ENCODE assay signal across 22 cellular contexts in the genomic region with DNA sequence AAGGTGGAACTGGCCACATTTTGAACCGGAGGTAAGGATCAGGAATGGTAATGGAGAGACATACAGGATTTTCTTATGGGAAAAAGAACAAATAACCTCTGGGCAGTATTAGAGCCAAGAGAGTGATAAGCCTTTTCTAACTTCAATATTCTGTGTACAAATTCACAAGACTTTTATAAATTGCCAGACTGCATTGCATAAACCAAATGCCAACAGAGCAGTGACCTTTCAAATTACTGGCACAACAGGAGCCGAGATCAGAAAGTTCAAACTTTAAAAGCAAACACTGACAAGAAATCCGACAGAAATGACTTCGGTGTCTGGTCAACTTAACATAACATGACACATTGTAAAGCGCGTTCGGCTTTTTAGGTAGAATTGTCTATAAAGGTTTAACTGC.
A peak's percentile ranks its signal among the peaks of the same experiment; 100 is the strongest.
DNase-seq lines count a peak whose midpoint lies in the region; ATAC-seq, FAIRE-seq and TF ChIP-seq lines count a peak whose summit lies in the region.
"Had no signal": no experiment of that assay in that cellular context is flagged by ENCODE, and none has a peak within 500 bp of the region (broad histone marks: within the 10 kb centered on the region; RNA-seq: fewer than 3 reads in every experiment).

No MANE protein-coding gene starts in this region.

- no peak overlapping the region for H3K4me2 ChIP-seq in OCI-LY3 (ENCODE audit: low read length)
- H3K4me2 ChIP-seq: BLaER1 had no signal

- H3K4me3 Mint-ChIP-seq in Caco-2 (ENCODE audit: unreplicated experiment), result no peak overlapping the region
- no peak overlapping the region for H3K4me3 Mint-ChIP-seq in activated T-cell treated with anti-CD3 and anti-CD28 coated beads, Interleukin-2, amount 50 U/mL, for 72 hours
- H3K4me3 Mint-ChIP-seq: B cell; CD4-positive, CD25-positive, alpha-beta regulatory T cell; CD8-positive, alpha-beta T cell; H9 had no signal

- H3K9me3 ChIP-seq in Caco-2, result no peaks in the 10 kb centered on the region
- no peaks in the 10 kb centered on the region for H3K9me3 ChIP-seq in OCI-LY3 (ENCODE audit: insufficient read depth, low read length)
- H3K9me3 ChIP-seq: BLaER1 had no signal

- H3K27me3 Mint-ChIP-seq in Caco-2 (ENCODE audit: insufficient read depth, unreplicated experiment), result no peaks in the 10 kb centered on the region
- no peaks in the 10 kb centered on the region for H3K27me3 Mint-ChIP-seq in activated T-cell treated with anti-CD3 and anti-CD28 coated beads, Interleukin-2, amount 50 U/mL, for 72 hours (ENCODE audit: low read depth)
- H3K27me3 Mint-ChIP-seq: B cell; CD4-positive, CD25-positive, alpha-beta regulatory T cell had no signal

- no peak for FAIRE-seq in H54 (lab: Jason Lieb, UNC)
- FAIRE-seq: A204.1, D721Med, GM12891, H1 had no signal

- POLR2A ChIA-PET in Caco-2 (lab: Charles Lee), result no interaction called here

- CTCF ChIA-PET in Caco-2 (lab: Charles Lee), result no interaction called here

- H3K4me1 ChIP-seq in Caco-2 (no peaks in the 10 kb centered on the region), OCI-LY3 (ENCODE audit: low read length) (no peaks in the 10 kb centered on the region)
- H3K4me1 ChIP-seq: BLaER1 had no signal

- intact Hi-C loops in Caco-2 (cut with micrococcal nuclease; ENCODE audit: unreplicated experiment), result loop anchor here (2.0 kb wide), 1 partner anchor 15 kb away; no protein-coding TSS in a partner anchor

- peak overlapping the region; percentile 20 for H3K27ac Mint-ChIP-seq in Caco-2 (ENCODE audit: unreplicated experiment)
- no peak overlapping the region for H3K27ac Mint-ChIP-seq in activated T-cell treated with anti-CD3 and anti-CD28 coated beads, Interleukin-2, amount 50 U/mL, for 72 hours
- H3K27ac Mint-ChIP-seq: B cell; CD4-positive, CD25-positive, alpha-beta regulatory T cell; CD8-positive, alpha-beta T cell; H9 had no signal

- H3K27ac ChIP-seq in OCI-LY3 (ENCODE audit: low read length), result no peak overlapping the region
- H3K27ac ChIP-seq: BLaER1, C4-2B, GM23248 had no signal

- no TSS peak for BruUV-seq in Caco-2 (replicated peaks; lab: Mats Ljungman, UMichigan)

- H3K36me3 ChIP-seq in Caco-2 (ENCODE audit: control insufficient read depth, insufficient read depth, low read length), result no peaks in the 10 kb centered on the region
- H3K36me3 ChIP-seq in OCI-LY3 (replicated peaks; ENCODE audit: low read depth, low read length), result no peaks in the 10 kb centered on the region
- H3K36me3 ChIP-seq: BLaER1 had no signal

- no peak overlapping the region for H3K4me3 ChIP-seq in Caco-2 (ENCODE audit: low read depth, low read length)
- H3K4me3 ChIP-seq in OCI-LY3 (ENCODE audit: low read length), result no peak overlapping the region
- H3K4me3 ChIP-seq: BLaER1, GM23248 had no signal

- TF ChIP-seq POLR2A in H54 (IDR thresholded peaks at IDR 0.05; ENCODE audit: low read depth, low read length), result no peak

- H3K79me2 ChIP-seq in OCI-LY3 (ENCODE audit: low read length), result no peaks in the 10 kb centered on the region

- H3K9ac ChIP-seq in OCI-LY3 (ENCODE audit: low read length), result no peak overlapping the region
- H3K9ac ChIP-seq: BLaER1, GM23248 had no signal

- H4K20me1 ChIP-seq in OCI-LY3 (ENCODE audit: insufficient read depth, low read length), result no peaks in the 10 kb centered on the region
- H4K20me1 ChIP-seq: BLaER1 had no signal

- H3K27me3 ChIP-seq in Caco-2 (replicated peaks; ENCODE audit: control insufficient read depth, insufficient read depth, low read length), result no peaks in the 10 kb centered on the region
- H3K27me3 ChIP-seq in OCI-LY3 (ENCODE audit: low read depth, low read length), result no peaks in the 10 kb centered on the region
- H3K27me3 ChIP-seq: BLaER1 had no signal

- DNase-seq in Caco-2 (no peak), renal cortical epithelial cell (ENCODE audit: low read depth) (peak; percentile 7), H54 (ENCODE audit: insufficient read length, low spot score) (no peak), NOMO-1 treated with dmso at 0.1 percent for 144 hours (lab: John Stamatoyannopoulos, UW; ENCODE audit: unreplicated experiment) (no peak)
- no peak for DNase-seq in activated T-cell treated with anti-CD3 and anti-CD28 coated beads, Interleukin-2, amount 50 U/mL, for 72 hours
- DNase-seq: CD4-positive, CD25-positive, alpha-beta regulatory T cell; CD8-positive, alpha-beta T cell; DMS 273 treated with DMSO at 0.1 percent for 48 hours; DMS53; DMS79 treated with DMSO at 0.1 percent for 48 hours; GF-D8; GM23248; H9 had no signal

- no peak for TF ChIP-seq CTCF in Caco-2 (IDR thresholded peaks at IDR 0.05; ENCODE audit: insufficient read depth in 1 of 2, low read depth in 1 of 2, low read length in 1 of 2, severe bottlenecking in 1 of 2, unreplicated experiment in 1 of 2)
- no peak for TF ChIP-seq CTCF in OCI-LY3 (IDR thresholded peaks at IDR 0.05; ENCODE audit: low read depth, low read length)

- no peaks in the 10 kb centered on the region for H3K36me3 Mint-ChIP-seq in Caco-2 (ENCODE audit: insufficient read depth, unreplicated experiment)
- no peaks in the 10 kb centered on the region for H3K36me3 Mint-ChIP-seq in activated T-cell treated with anti-CD3 and anti-CD28 coated beads, Interleukin-2, amount 50 U/mL, for 72 hours (ENCODE audit: insufficient read depth in 2 of 2)
- H3K36me3 Mint-ChIP-seq: CD4-positive, CD25-positive, alpha-beta regulatory T cell; CD8-positive, alpha-beta T cell had no signal

- no peak for ATAC-seq in activated T-cell treated with anti-CD3 and anti-CD28 coated beads, Interleukin-2, amount 50 U/mL, for 72 hours (replicated peaks in 1 of 2)
- ATAC-seq: CD8-positive, alpha-beta T cell; HCT116 had no signal

- H3K4me1 Mint-ChIP-seq in Caco-2 (ENCODE audit: low read depth, unreplicated experiment), result peaks cover 11% of the 10 kb centered on the region
- no peaks in the 10 kb centered on the region for H3K4me1 Mint-ChIP-seq in activated T-cell treated with anti-CD3 and anti-CD28 coated beads, Interleukin-2, amount 50 U/mL, for 72 hours (ENCODE audit: low read depth)
- H3K4me1 Mint-ChIP-seq: B cell; CD4-positive, CD25-positive, alpha-beta regulatory T cell; H9 had no signal

- H2AFZ ChIP-seq in OCI-LY3 (ENCODE audit: low read depth, low read length), result peak overlapping the region; percentile 41; the same call in 1 of the 2 replicates
- H2AFZ ChIP-seq: GM23248 had no signal

- H3K9me3 Mint-ChIP-seq in Caco-2 (ENCODE audit: unreplicated experiment), result peaks cover 9% of the 10 kb centered on the region
- H3K9me3 Mint-ChIP-seq in activated T-cell treated with anti-CD3 and anti-CD28 coated beads, Interleukin-2, amount 50 U/mL, for 72 hours, result no peaks in the 10 kb centered on the region
- H3K9me3 Mint-ChIP-seq: H9 had no signal
